Comparison of ENCODE assay signal across 8 cellular contexts in the genomic region with DNA sequence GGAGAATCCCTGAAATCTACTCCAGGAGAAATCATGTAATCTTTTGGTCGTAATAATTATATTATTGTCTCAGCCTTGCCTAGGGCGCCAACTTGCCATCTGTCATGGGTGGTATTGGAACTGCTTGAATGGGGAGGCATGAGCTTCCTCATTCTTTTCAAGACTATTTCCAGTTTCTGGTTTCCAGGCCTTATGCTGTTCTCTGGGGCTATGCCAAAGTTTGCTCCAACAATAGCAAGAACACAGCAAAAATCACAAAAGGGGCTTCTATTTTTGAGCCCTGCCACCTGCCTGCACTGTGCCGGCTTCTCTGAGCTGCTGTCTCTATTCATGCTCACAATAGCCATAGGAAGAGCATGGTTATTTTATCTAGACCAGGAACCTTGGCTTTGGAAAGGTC.
DNase-seq lines count a peak whose midpoint lies in the region; ATAC-seq lines count a peak whose summit lies in the region.
"Had no signal": no experiment of that assay in that cellular context is flagged by ENCODE, and none has a peak within 500 bp of the region (broad histone marks: within the 10 kb centered on the region; RNA-seq: fewer than 3 reads in every experiment).

No MANE protein-coding gene starts in this region.

- in situ Hi-C loops in G401 (cut with HindIII; ENCODE audit: low sequenced_read_pairs), result no loop called here

- ATAC-seq in HG03135 (IDR thresholded peaks at IDR 0.05; ENCODE audit: unreplicated experiment) (no peak), GM21447 (IDR thresholded peaks at IDR 0.05; ENCODE audit: unreplicated experiment) (no peak)

- DNase-seq in G401 (ENCODE audit: low spot score) (peak; percentile 99), NCI-H446 treated with DMSO at 0.1 percent for 48 hours (lab: John Stamatoyannopoulos, UW) (peak; percentile 98), cerebellar nuclear complex (lab: John Stamatoyannopoulos, UW) (peak; percentile 94 to 96), pons (ENCODE audit: low spot score) (peak; percentile 88), NCI-H510A (lab: John Stamatoyannopoulos, UW) (no peak)
- DNase-seq: IMR-90 had no signal
